Comparison of ENCODE assay signal across 8 cellular contexts in genomic region chr11:123742334-123742733, GRCh38. TPM values are rescaled to one million over a fixed set of nuclear protein-coding genes. Genes with fewer than 3 reads are reported as not detected.
DNase-seq lines count a peak whose midpoint lies in the region; ATAC-seq and TF ChIP-seq lines count a peak whose summit lies in the region.

No MANE protein-coding gene starts in this region.

- POLR2A ChIA-PET in CD4-positive, alpha-beta T cell (lab: Charles Lee): no interaction called here

- H3K27ac Mint-ChIP-seq in CD4-positive, alpha-beta T cell: peak overlapping the region; percentile 86
- H3K27ac Mint-ChIP-seq in neural crest cell (ENCODE audit: unreplicated experiment): no peak overlapping the region

- DNase-seq in CD4-positive, alpha-beta T cell: no peak
- DNase-seq in NCI-H82 (lab: John Stamatoyannopoulos, UW) (peak; percentile 73), dermis blood vessel endothelial cell (peak; percentile 2), neural crest cell (ENCODE audit: low read depth, low spot score) (no peak)

- peaks cover 11% of the 10 kb centered on the region for H3K27me3 Mint-ChIP-seq in CD4-positive, alpha-beta T cell
- H3K27me3 Mint-ChIP-seq in neural crest cell (ENCODE audit: low read depth): peaks cover 4% of the 10 kb centered on the region

- no peaks in the 10 kb centered on the region for H3K9me3 Mint-ChIP-seq in CD4-positive, alpha-beta T cell
- no peaks in the 10 kb centered on the region for H3K9me3 Mint-ChIP-seq in neural crest cell

- H3K4me1 Mint-ChIP-seq in CD4-positive, alpha-beta T cell (ENCODE audit: low read depth): peaks cover 40% of the 10 kb centered on the region
- peaks cover 31% of the 10 kb centered on the region for H3K4me1 Mint-ChIP-seq in neural crest cell

- no peaks in the 10 kb centered on the region for H3K27me3 ChIP-seq in CD4-positive, alpha-beta T cell (ENCODE audit: control insufficient read depth, insufficient read depth, low read length)

- peaks cover 24% of the 10 kb centered on the region for H3K36me3 Mint-ChIP-seq in CD4-positive, alpha-beta T cell (ENCODE audit: low read depth)
- peaks cover 18% of the 10 kb centered on the region for H3K36me3 Mint-ChIP-seq in neural crest cell (ENCODE audit: low read depth)

- ATAC-seq in CD4-positive, alpha-beta T cell (ENCODE audit: poor library complexity): no peak
- ATAC-seq in GM21381 (IDR thresholded peaks at IDR 0.05; ENCODE audit: unreplicated experiment): no peak
- no peak for ATAC-seq in GM18907 (IDR thresholded peaks at IDR 0.05; ENCODE audit: unreplicated experiment)
- no peak for ATAC-seq in HG02588 (IDR thresholded peaks at IDR 0.05; ENCODE audit: unreplicated experiment)
- ATAC-seq in GM21825 (IDR thresholded peaks at IDR 0.05; ENCODE audit: unreplicated experiment): no peak

- no peak for TF ChIP-seq CTCF in CD4-positive, alpha-beta T cell (IDR thresholded peaks at IDR 0.05)
- no peak for TF ChIP-seq CTCF in neural crest cell (conservative IDR thresholded peaks at IDR 0.05)

- intact Hi-C loops in CD4-positive, alpha-beta T cell (cut with DNase I, micrococcal nuclease): loop anchor here in 1 of 2 experiments (5.0 to 10.0 kb wide), 6 partner anchors 308 to 1210 kb away; partner anchors contain the start of genes CCDC15, ESAM, GRAMD1B and VWA5A

- CTCF ChIA-PET in CD4-positive, alpha-beta T cell (lab: Charles Lee): no interaction called here

- H3K27ac ChIP-seq in CD4-positive, alpha-beta T cell (ENCODE audit: low read depth, low read length): no peak overlapping the region

- H3K9me3 ChIP-seq in CD4-positive, alpha-beta T cell (ENCODE audit: control insufficient read depth, low read length): no peaks in the 10 kb centered on the region

- H3K4me3 Mint-ChIP-seq in CD4-positive, alpha-beta T cell: peak overlapping the region; percentile 97
- H3K4me3 Mint-ChIP-seq in neural crest cell: peak overlapping the region; percentile 89

RNA-seq across cellular contexts. Expression of gene ZNF202, which starts 0.9 kb away (rescaled TPM):
- 1 to 10 TPM; 6.8 to 8.0 TPM for total RNA-seq in CD4-positive, alpha-beta T cell
- total RNA-seq in dermis blood vessel endothelial cell: 6.1 and 10.2 TPM in 2 replicates
- total RNA-seq in neural crest cell: 22.8 and 25.1 TPM in 2 replicates

RNA-seq across cellular contexts. Expression of gene OR6X1, which starts 12.0 kb away (rescaled TPM):
- total RNA-seq in CD4-positive, alpha-beta T cell: not detected
- total RNA-seq in dermis blood vessel endothelial cell: not detected in 2 replicates
- not detected in 2 replicates for total RNA-seq in neural crest cell

Comparison
In these comparisons a context has a peak if more than half of its experiments do, and no peak if none do; other contexts are left out.
1. DNase-seq: peak in NCI-H82 (single experiment) and dermis blood vessel endothelial cell (single experiment); none in CD4-positive, alpha-beta T cell (0 of 10) and neural crest cell (single experiment).